In genomic region chr7:101815826-101816488, GRCh38 we compare ENCODE assay signal across 8 cellular contexts. TPM values are rescaled to one million over a fixed set of nuclear protein-coding genes. Genes with fewer than 3 reads are reported as not detected.
DNase-seq lines count a peak whose midpoint lies in the region; ATAC-seq and TF ChIP-seq lines count a peak whose summit lies in the region.

No MANE protein-coding gene starts in this region.

- ATAC-seq in GM19328 (IDR thresholded peaks at IDR 0.05; ENCODE audit: unreplicated experiment) (peak; percentile 57), HG03571 (IDR thresholded peaks at IDR 0.05; ENCODE audit: unreplicated experiment) (peak; percentile 49)

- peak overlapping the region; percentile 59 for H3K4me3 ChIP-seq in epithelial cell of proximal tubule (ENCODE audit: low read depth, low read length)

- peak; percentile 10 for TF ChIP-seq CTCF in epithelial cell of proximal tubule (conservative IDR thresholded peaks at IDR 0.05; ENCODE audit: low read depth, low read length)

- peak in 11 of 14 donors; percentile 15 to 83 (median 60) for DNase-seq in C1 segment of cervical spinal cord (lab: John Stamatoyannopoulos, UW)
- DNase-seq in NOMO-1 treated with dmso at 0.1 percent for 144 hours (lab: John Stamatoyannopoulos, UW; ENCODE audit: unreplicated experiment) = peak; percentile 97
- peak; percentile 20 for DNase-seq in activated CD8-positive, alpha-beta memory T cell treated with anti-CD3 and anti-CD28 coated beads, Interleukin-2, amount 50 U/mL, for 24 hours (ENCODE audit: extremely low read depth)
- no peak for DNase-seq in epithelial cell of proximal tubule (ENCODE audit: low read depth)
- peak; percentile 72 for DNase-seq in mucosa of gallbladder (ENCODE audit: low spot score)
- peak; percentile 73 for DNase-seq in stimulated activated CD8-positive, alpha-beta memory T cell treated with anti-CD3 and anti-CD28 coated beads, Interleukin-4, amount 100 ng/mL, for 48 hours

RNA-seq across cellular contexts. Expression of gene CUX1, which starts 1.5 kb away (rescaled TPM):
- total RNA-seq in epithelial cell of proximal tubule (24.6 and 37.3 TPM in 2 replicates), mucosa of gallbladder (129 TPM)
